ENCODE assay signal across 12 cellular contexts in the genomic region with DNA sequence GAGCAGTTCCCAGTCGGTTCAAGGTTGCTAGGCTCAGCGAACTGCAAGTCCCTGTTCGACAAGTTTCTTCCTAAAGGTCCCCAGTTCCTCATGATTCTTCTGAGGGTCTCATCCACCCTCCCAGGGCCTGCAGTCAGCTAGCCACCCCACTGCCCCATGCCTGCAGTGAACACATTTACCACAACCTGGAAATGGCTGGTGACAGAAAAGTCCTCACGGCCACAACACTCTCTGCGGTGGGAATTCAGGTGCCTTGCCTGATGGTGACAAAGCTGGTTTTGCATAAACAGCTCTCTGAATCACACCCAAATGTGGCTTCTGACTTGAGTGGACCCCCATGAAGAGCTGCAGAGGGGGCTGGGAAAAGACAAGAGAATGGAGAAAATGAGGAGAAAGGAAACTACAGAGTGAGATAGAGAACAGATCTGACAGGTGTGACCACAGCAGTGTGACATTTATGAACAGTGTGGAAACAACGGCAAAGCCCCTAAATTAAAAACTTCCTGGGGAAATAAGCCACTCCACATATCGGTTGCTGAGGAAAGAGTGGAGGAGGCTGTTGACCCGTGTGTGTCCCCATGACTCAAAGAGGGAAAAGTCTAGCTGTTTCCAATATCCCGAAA. TPM values are rescaled to one million over a fixed set of nuclear protein-coding genes. Genes with fewer than 3 reads are reported as not detected.
A peak's percentile ranks its signal among the peaks of the same experiment; 100 is the strongest.
DNase-seq lines count a peak whose midpoint lies in the region; ATAC-seq lines count a peak whose summit lies in the region.
"Had no signal": no experiment of that assay in that cellular context is flagged by ENCODE, and none has a peak within 500 bp of the region (broad histone marks: within the 10 kb centered on the region; RNA-seq: fewer than 3 reads in every experiment).

No MANE protein-coding gene starts in this region.

- ATAC-seq in activated CD8-positive, alpha-beta memory T cell treated with anti-CD3 and anti-CD28 coated beads, Interleukin-2, amount 10 ng/mL, durations not matched to agents 7 days and 5 days, result peak; percentile 50
- ATAC-seq in HG03280 (IDR thresholded peaks at IDR 0.05; ENCODE audit: unreplicated experiment), result peak; percentile 27
- ATAC-seq in stimulated activated effector memory CD8-positive, alpha-beta T cell treated with anti-CD3 and anti-CD28 coated beads, Interleukin-12 subunit alpha, Interleukin-12 subunit beta, amount 100 ng/mL, for 72 hours, result peak; percentile 80
- ATAC-seq: Right ventricle myocardium inferior had no signal

- peak overlapping the region; percentile 87 for H3K27ac Mint-ChIP-seq in activated CD8-positive, alpha-beta memory T cell treated with anti-CD3 and anti-CD28 coated beads, Interleukin-2, amount 10 ng/mL, durations not matched to agents 7 days and 5 days
- peak overlapping the region; percentile 98 for H3K27ac Mint-ChIP-seq in activated naive CD4-positive, alpha-beta T cell treated with anti-CD3 and anti-CD28 coated beads for 36 hours
- H3K27ac Mint-ChIP-seq in stimulated activated effector memory CD8-positive, alpha-beta T cell treated with anti-CD3 and anti-CD28 coated beads, Interleukin-12 subunit alpha, Interleukin-12 subunit beta, amount 100 ng/mL, for 72 hours, result peak overlapping the region; percentile 91

- peak overlapping the region; percentile 80 for H3K4me3 Mint-ChIP-seq in activated CD8-positive, alpha-beta memory T cell treated with anti-CD3 and anti-CD28 coated beads, Interleukin-2, amount 10 ng/mL, durations not matched to agents 7 days and 5 days
- peak overlapping the region; percentile 92 for H3K4me3 Mint-ChIP-seq in activated naive CD4-positive, alpha-beta T cell treated with anti-CD3 and anti-CD28 coated beads for 36 hours
- peak overlapping the region; percentile 87 for H3K4me3 Mint-ChIP-seq in stimulated activated effector memory CD8-positive, alpha-beta T cell treated with anti-CD3 and anti-CD28 coated beads, Interleukin-12 subunit alpha, Interleukin-12 subunit beta, amount 100 ng/mL, for 72 hours

- intact Hi-C loops in activated naive CD4-positive, alpha-beta T cell treated with anti-CD3 and anti-CD28 coated beads for 36 hours (cut with micrococcal nuclease), result loop anchor here (1.0 to 10.0 kb wide), 4 partner anchors 9 to 511 kb away; a partner anchor contains a TSS

- peaks cover 66% of the 10 kb centered on the region for H3K4me1 Mint-ChIP-seq in activated CD8-positive, alpha-beta memory T cell treated with anti-CD3 and anti-CD28 coated beads, Interleukin-2, amount 10 ng/mL, durations not matched to agents 7 days and 5 days
- H3K4me1 Mint-ChIP-seq in activated naive CD4-positive, alpha-beta T cell treated with anti-CD3 and anti-CD28 coated beads for 36 hours (ENCODE audit: low read depth), result peaks cover 74% of the 10 kb centered on the region
- H3K4me1 Mint-ChIP-seq in stimulated activated effector memory CD8-positive, alpha-beta T cell treated with anti-CD3 and anti-CD28 coated beads, Interleukin-12 subunit alpha, Interleukin-12 subunit beta, amount 100 ng/mL, for 72 hours, result peaks cover 69% of the 10 kb centered on the region

- H3K27me3 Mint-ChIP-seq in activated CD8-positive, alpha-beta memory T cell treated with anti-CD3 and anti-CD28 coated beads, Interleukin-2, amount 10 ng/mL, durations not matched to agents 7 days and 5 days, result no peaks in the 10 kb centered on the region
- no peaks in the 10 kb centered on the region for H3K27me3 Mint-ChIP-seq in activated naive CD4-positive, alpha-beta T cell treated with anti-CD3 and anti-CD28 coated beads for 36 hours (ENCODE audit: low read depth)

- CTCF ChIA-PET in activated CD8-positive, alpha-beta memory T cell treated with anti-CD3 and anti-CD28 coated beads, Interleukin-2, amount 10 ng/mL, durations not matched to agents 7 days and 5 days (lab: Charles Lee), result interaction anchor here (1.1 to 6.1 kb wide), 6 partner anchors 9 to 108 kb away, joined by 3 to 45 read pairs (median 16); no protein-coding TSS in a partner anchor
- CTCF ChIA-PET in activated naive CD4-positive, alpha-beta T cell treated with anti-CD3 and anti-CD28 coated beads for 36 hours (lab: Charles Lee), result interaction anchor here (0.6 to 15.7 kb wide), 9 partner anchors 9 to 115 kb away, joined by 3 to 159 read pairs (median 3); a partner anchor contains a TSS

- DNase-seq in activated CD8-positive, alpha-beta memory T cell treated with anti-CD3 and anti-CD28 coated beads, Interleukin-2, amount 10 ng/mL, durations not matched to agents 7 days and 5 days, result peak; percentile 67
- DNase-seq in activated CD8-positive, alpha-beta memory T cell treated with anti-CD3 and anti-CD28 coated beads for 24 hours, result no peak
- DNase-seq in activated naive CD4-positive, alpha-beta T cell treated with anti-CD3 and anti-CD28 coated beads for 36 hours, result peak; percentile 79
- peak in 1 of 2 donors; percentile 73 for DNase-seq in stimulated activated effector memory CD8-positive, alpha-beta T cell treated with anti-CD3 and anti-CD28 coated beads, Interleukin-12 subunit alpha, Interleukin-12 subunit beta, amount 100 ng/mL, for 72 hours (ENCODE audit: low spot score in 2 of 2)
- no peak for DNase-seq in 8988T
- DNase-seq in NCI-H510A (lab: John Stamatoyannopoulos, UW), result no peak
- no peak for DNase-seq in AML-193 (lab: John Stamatoyannopoulos, UW)
- DNase-seq: HCEC 1CT, left ventricle myocardium inferior had no signal

- H3K9me3 Mint-ChIP-seq in activated CD8-positive, alpha-beta memory T cell treated with anti-CD3 and anti-CD28 coated beads, Interleukin-2, amount 10 ng/mL, durations not matched to agents 7 days and 5 days (ENCODE audit: low read depth), result no peaks in the 10 kb centered on the region
- no peaks in the 10 kb centered on the region for H3K9me3 Mint-ChIP-seq in activated naive CD4-positive, alpha-beta T cell treated with anti-CD3 and anti-CD28 coated beads for 36 hours
- no peaks in the 10 kb centered on the region for H3K9me3 Mint-ChIP-seq in stimulated activated effector memory CD8-positive, alpha-beta T cell treated with anti-CD3 and anti-CD28 coated beads, Interleukin-12 subunit alpha, Interleukin-12 subunit beta, amount 100 ng/mL, for 72 hours

- peaks cover 24% of the 10 kb centered on the region for H3K36me3 Mint-ChIP-seq in activated CD8-positive, alpha-beta memory T cell treated with anti-CD3 and anti-CD28 coated beads, Interleukin-2, amount 10 ng/mL, durations not matched to agents 7 days and 5 days
- peaks cover 40% of the 10 kb centered on the region for H3K36me3 Mint-ChIP-seq in activated naive CD4-positive, alpha-beta T cell treated with anti-CD3 and anti-CD28 coated beads for 36 hours (ENCODE audit: low read depth)
- peaks cover 39% of the 10 kb centered on the region for H3K36me3 Mint-ChIP-seq in stimulated activated effector memory CD8-positive, alpha-beta T cell treated with anti-CD3 and anti-CD28 coated beads, Interleukin-12 subunit alpha, Interleukin-12 subunit beta, amount 100 ng/mL, for 72 hours

RNA-seq across cellular contexts. Expression of a gene that starts 1.3 kb away (rescaled TPM):
- total RNA-seq in activated CD8-positive, alpha-beta memory T cell treated with anti-CD3 and anti-CD28 coated beads, Interleukin-2, amount 10 ng/mL, durations not matched to agents 7 days and 5 days, result 10 to 100 TPM; 44.9 to 67.3 TPM
- total RNA-seq in activated naive CD4-positive, alpha-beta T cell treated with anti-CD3 and anti-CD28 coated beads for 36 hours, result 10 to 100 TPM; 48.1 to 56.7 TPM
- total RNA-seq: cerebellum, Right ventricle myocardium inferior had no signal

RNA-seq across cellular contexts. Expression of a gene that starts 8.4 kb away (rescaled TPM):
- total RNA-seq in activated CD8-positive, alpha-beta memory T cell treated with anti-CD3 and anti-CD28 coated beads, Interleukin-2, amount 10 ng/mL, durations not matched to agents 7 days and 5 days, result 10 to 100 TPM; 49.1 to 53.0 TPM
- total RNA-seq in activated naive CD4-positive, alpha-beta T cell treated with anti-CD3 and anti-CD28 coated beads for 36 hours, result 10 to 100 TPM; 27.9 to 28.0 TPM

RNA-seq across cellular contexts. Expression of a gene that starts 27.0 kb away (rescaled TPM):
- 10 to 100 TPM; 49.2 to 59.1 TPM for total RNA-seq in activated CD8-positive, alpha-beta memory T cell treated with anti-CD3 and anti-CD28 coated beads, Interleukin-2, amount 10 ng/mL, durations not matched to agents 7 days and 5 days
- 10 to 100 TPM; 31.9 to 33.5 TPM for total RNA-seq in activated naive CD4-positive, alpha-beta T cell treated with anti-CD3 and anti-CD28 coated beads for 36 hours

RNA-seq across cellular contexts. Expression of a gene that starts 49.6 kb away (rescaled TPM):
- 100 to 1,000 TPM; 191 to 271 TPM for total RNA-seq in activated CD8-positive, alpha-beta memory T cell treated with anti-CD3 and anti-CD28 coated beads, Interleukin-2, amount 10 ng/mL, durations not matched to agents 7 days and 5 days
- 100 to 1,000 TPM; 273 to 278 TPM for total RNA-seq in activated naive CD4-positive, alpha-beta T cell treated with anti-CD3 and anti-CD28 coated beads for 36 hours

RNA-seq across cellular contexts. Expression of a gene that starts 50.4 kb away (rescaled TPM):
- total RNA-seq in activated CD8-positive, alpha-beta memory T cell treated with anti-CD3 and anti-CD28 coated beads, Interleukin-2, amount 10 ng/mL, durations not matched to agents 7 days and 5 days, result 100 to 1,000 TPM; 173 to 200 TPM
- 100 to 1,000 TPM; 252 to 261 TPM for total RNA-seq in activated naive CD4-positive, alpha-beta T cell treated with anti-CD3 and anti-CD28 coated beads for 36 hours

Comparison
In these comparisons a context has a peak if more than half of its experiments do, and no peak if none do; other contexts are left out.
1. DNase-seq: peak in activated CD8-positive, alpha-beta memory T cell treated with anti-CD3 and anti-CD28 coated beads, Interleukin-2, amount 10 ng/mL, durations not matched to agents 7 days and 5 days (single experiment) and activated naive CD4-positive, alpha-beta T cell treated with anti-CD3 and anti-CD28 coated beads for 36 hours (single experiment); none in activated CD8-positive, alpha-beta memory T cell treated with anti-CD3 and anti-CD28 coated beads for 24 hours (single experiment), 8988T (single experiment), NCI-H510A (single experiment) and AML-193 (0 of 2).
2. ATAC-seq: peak in every context shown above with its lines; median percentile 80 in stimulated activated effector memory CD8-positive, alpha-beta T cell treated with anti-CD3 and anti-CD28 coated beads, Interleukin-12 subunit alpha, Interleukin-12 subunit beta, amount 100 ng/mL, for 72 hours; 50 in activated CD8-positive, alpha-beta memory T cell treated with anti-CD3 and anti-CD28 coated beads, Interleukin-2, amount 10 ng/mL, durations not matched to agents 7 days and 5 days; 27 in HG03280.
3. Peak in every context shown above with its lines, with median percentiles within 50 percentile points of each other: H3K27ac Mint-ChIP-seq and H3K4me3 Mint-ChIP-seq.